Comparison of ENCODE assay signal across 12 cellular contexts in genomic region chr1:233261206-233261605, GRCh38. TPM values are rescaled to one million over a fixed set of nuclear protein-coding genes. Genes with fewer than 3 reads are reported as not detected.
DNase-seq lines count a peak whose midpoint lies in the region; ATAC-seq and TF ChIP-seq lines count a peak whose summit lies in the region.
"Had no signal": no experiment of that assay in that cellular context is flagged by ENCODE, and none has a peak within 500 bp of the region (broad histone marks: within the 10 kb centered on the region; RNA-seq: fewer than 3 reads in every experiment).

No MANE protein-coding gene starts in this region.

- no peak for TF ChIP-seq CTCF in foreskin fibroblast (IDR thresholded peaks at IDR 0.05; ENCODE audit: low read depth, low read length)

- peak; percentile 99 for ATAC-seq in GM18861 (IDR thresholded peaks at IDR 0.05; ENCODE audit: unreplicated experiment)
- ATAC-seq in GM21576 (IDR thresholded peaks at IDR 0.05; ENCODE audit: unreplicated experiment), result peak; percentile 91
- ATAC-seq in HG03354 (IDR thresholded peaks at IDR 0.05; ENCODE audit: poor library complexity, severe bottlenecking, unreplicated experiment), result peak; percentile 98
- ATAC-seq in left colon, result peak; percentile 84
- ATAC-seq: heart right ventricle had no signal

- no peak for DNase-seq in left colon
- DNase-seq in activated CD4-positive, CD25-positive, alpha-beta regulatory T cell (lab: John Stamatoyannopoulos, UW), result no peak
- no peak for DNase-seq in foreskin fibroblast
- DNase-seq in ecto neural progenitor cell (ENCODE audit: low spot score), result no peak
- DNase-seq in NCI-H2029 (lab: John Stamatoyannopoulos, UW), result no peak
- DNase-seq: heart right ventricle, NCI-H1092 treated with DMSO at 0.1 percent for 48 hours, substantia nigra, T-helper 9 cell had no signal

- intact Hi-C loops in left colon (cut with DNase I, micrococcal nuclease), result no loop called here

- no peak overlapping the region for H3K4me3 ChIP-seq in foreskin fibroblast (ENCODE audit: low read depth in 1 of 2, low read length in 2 of 2)
- H3K4me3 ChIP-seq: heart right ventricle had no signal

RNA-seq across cellular contexts. Expression of gene PCNX2, which starts 34.3 kb away (rescaled TPM):
- total RNA-seq in left colon, result 1 to 10 TPM; 5.7 to 9.8 TPM
